In the genomic region with DNA sequence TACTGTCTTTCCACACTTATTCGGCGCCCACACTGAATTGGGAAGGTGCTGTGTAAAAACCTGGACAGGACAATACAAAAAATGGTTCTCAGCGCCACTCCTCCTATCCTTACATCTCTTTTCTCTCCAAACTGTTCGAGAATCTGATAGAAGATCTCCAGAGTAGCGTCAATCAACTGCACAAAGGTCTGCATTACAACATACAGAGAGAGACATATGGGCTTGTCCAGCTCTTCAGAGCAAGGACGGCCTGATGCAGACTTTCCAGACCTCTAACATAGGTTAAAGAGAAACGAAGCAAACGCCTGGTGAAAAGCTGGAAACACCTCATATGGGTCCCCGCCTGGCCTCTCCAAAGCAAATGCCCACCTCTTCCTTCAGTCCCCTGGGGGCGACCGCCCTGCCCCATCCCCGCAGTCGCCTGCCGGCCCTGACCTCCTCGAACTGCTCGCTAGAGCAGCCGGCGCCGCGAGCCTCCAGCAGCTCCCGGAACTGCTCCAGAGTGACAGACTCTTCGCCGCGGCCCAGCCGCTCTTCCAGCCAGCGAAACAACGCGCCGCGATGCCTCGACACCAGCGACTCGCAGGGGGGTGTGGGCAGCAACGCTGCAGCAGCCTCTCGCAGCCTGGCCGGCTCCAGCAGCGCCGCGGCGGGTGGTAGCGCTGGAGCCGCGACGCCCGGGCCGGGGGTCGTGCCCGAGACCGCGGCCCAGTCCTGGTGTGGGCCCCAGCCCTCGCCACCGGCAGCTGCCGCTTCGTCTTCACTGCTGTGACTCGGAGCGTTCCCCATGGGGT, we compare ENCODE assay signal across 8 cellular contexts. TPM values are rescaled to one million over a fixed set of nuclear protein-coding genes. Genes with fewer than 3 reads are reported as not detected.
DNase-seq lines count a peak whose midpoint lies in the region; ATAC-seq and TF ChIP-seq lines count a peak whose summit lies in the region.

No MANE protein-coding gene starts in this region.

- peak overlapping the region; percentile 100 for H3K27ac Mint-ChIP-seq in HFFc6

- POLR2A ChIA-PET in Panc1 (lab: Charles Lee) = interaction anchor here (0.6 kb wide), 1 partner anchor 415 kb away, joined by 4 read pairs; no protein-coding TSS in a partner anchor

- no peaks in the 10 kb centered on the region for H3K9me3 Mint-ChIP-seq in HFFc6

- TF ChIP-seq CTCF in GM13976 (IDR thresholded peaks at IDR 0.05; ENCODE audit: borderline replicate concordance, control extremely low read depth, extremely low read depth, insufficient read depth, missing control alignments) (no peak), HFFc6 (IDR thresholded peaks at IDR 0.05) (no peak), Panc1 (IDR thresholded peaks at IDR 0.05) (no peak), ascending aorta (IDR thresholded peaks at IDR 0.05) (no peak)

- H3K36me3 ChIP-seq in Panc1 (ENCODE audit: control insufficient read depth, insufficient read depth, low read length) = no peaks in the 10 kb centered on the region; the same call in 1 of the 2 replicates
- peaks cover 0 to 3% of the 10 kb centered on the region in 2 donors for H3K36me3 ChIP-seq in ascending aorta

- H3K27ac ChIP-seq in Panc1 (ENCODE audit: low read length) (peak overlapping the region; percentile 77), ascending aorta (peak overlapping the region; percentile 99 to 100)

- H3K4me1 Mint-ChIP-seq in HFFc6 (ENCODE audit: low read depth) = peaks cover 52% of the 10 kb centered on the region

- in situ Hi-C loops in GM13976 (cut with MboI; ENCODE audit: low sequenced_read_pairs, unreplicated experiment) = no loop called here
- in situ Hi-C loops in Panc1 (cut with HindIII; ENCODE audit: low pct_unique_long_range_greater_than_20kb, low sequenced_read_pairs) = no loop called here

- H3K9me3 ChIP-seq in Panc1 (ENCODE audit: control insufficient read depth, insufficient read depth, low read depth, low read length) (no peaks in the 10 kb centered on the region), ascending aorta (no peaks in the 10 kb centered on the region), iPS-18c (ENCODE audit: control insufficient read depth, insufficient read depth, low read length) (no peaks in the 10 kb centered on the region)

- DNase-seq in GM13976 (ENCODE audit: low spot score) (peak; percentile 52), HFFc6 (peak; percentile 25), Panc1 (ENCODE audit: low read depth, low spot score) (no peak), ascending aorta (ENCODE audit: low spot score in 2 of 2) (peak in 1 of 2 donors; percentile 70), globus pallidus (ENCODE audit: low spot score) (no peak), superior temporal gyrus (ENCODE audit: extremely low spot score) (no peak)
- DNase-seq in stimulated activated CD4-positive, alpha-beta T cell treated with anti-CD3 and anti-CD28 coated beads, Interleukin-12 subunit alpha, Interleukin-12 subunit beta, amount 100 ng/mL, for 48 hours (ENCODE audit: low read depth in 2 of 3, low spot score in 1 of 3) = peak in 2 of 3 donors; percentile 19 to 26

- H3K4me3 ChIP-seq in Panc1 (ENCODE audit: low read depth in 2 of 2, low read length in 2 of 2) (peak overlapping the region; percentile 83 to 85), ascending aorta (peak overlapping the region; percentile 91 to 96), iPS-18c (ENCODE audit: insufficient read depth, low read depth, low read length) (peak overlapping the region; percentile 90)

- ATAC-seq in Panc1 = peak; percentile 10

- no TSS peak for BruUV-seq in Panc1 (replicated peaks; lab: Mats Ljungman, UMichigan)

- CTCF ChIA-PET in Panc1 (lab: Charles Lee) = interaction anchor here (0.5 kb wide), 1 partner anchor 58 kb away, joined by 7 read pairs; no protein-coding TSS in a partner anchor

- H3K36me3 Mint-ChIP-seq in HFFc6 (ENCODE audit: low read depth) = no peaks in the 10 kb centered on the region; the same call in 1 of the 2 replicates

- peaks cover 3% of the 10 kb centered on the region for H3K27me3 Mint-ChIP-seq in HFFc6 (ENCODE audit: insufficient read depth)

- H3K4me1 ChIP-seq in Panc1 (ENCODE audit: control insufficient read depth, insufficient read depth, low read length) (peaks cover 14% of the 10 kb centered on the region), ascending aorta (peaks cover 6 to 23% of the 10 kb centered on the region in 2 donors)

- H3K27me3 ChIP-seq in Panc1 (ENCODE audit: control insufficient read depth, insufficient read depth, low read length) = no peaks in the 10 kb centered on the region
- H3K27me3 ChIP-seq in ascending aorta = no peaks in the 10 kb centered on the region

- intact Hi-C loops in Panc1 (cut with micrococcal nuclease; ENCODE audit: unreplicated experiment) (no loop called here), ascending aorta (cut with DNase I) (loop anchor here (2.0 to 10.0 kb wide), 5 partner anchors 55 to 825 kb away; partner anchors contain the start of genes ANKFY1, CAMKK1, SPAG7 and UBE2G1)

- H3K4me3 Mint-ChIP-seq in HFFc6 = peak overlapping the region; percentile 98

RNA-seq across cellular contexts. Expression of gene ZZEF1, which starts 0.5 kb away (rescaled TPM):
- total RNA-seq in HFFc6 (2021; fragmentation: NEBNext Ultra II Directional; extraction: Animal tissue kit (Norgen Biotek cat#: 25700)) = 10 to 100 TPM; 19.3 to 26.6 (median 23.1) TPM
- total RNA-seq in Panc1 (2021; ENCODE audit: unreplicated experiment) = 28.4 TPM
- 21.1 TPM for polyA plus RNA-seq in Panc1 (2012; ENCODE audit: insufficient read length)
- 67.2 TPM for total RNA-seq in ascending aorta

RNA-seq across cellular contexts. Expression of gene CYB5D2, which starts 0.7 kb away (rescaled TPM):
- 10 to 100 TPM; 12.5 to 22.2 (median 13.1) TPM for total RNA-seq in HFFc6 (2021; fragmentation: NEBNext Ultra II Directional; extraction: Animal tissue kit (Norgen Biotek cat#: 25700))
- total RNA-seq in Panc1 (2021; ENCODE audit: unreplicated experiment) (13.7 TPM), ascending aorta (17.7 TPM)
- polyA plus RNA-seq in Panc1 (2012; ENCODE audit: insufficient read length) = 22.9 TPM

Comparison
In these comparisons a context has a peak if more than half of its experiments do, and no peak if none do; other contexts are left out.
1. DNase-seq: peak in GM13976 (single experiment), HFFc6 (single experiment) and stimulated activated CD4-positive, alpha-beta T cell treated with anti-CD3 and anti-CD28 coated beads, Interleukin-12 subunit alpha, Interleukin-12 subunit beta, amount 100 ng/mL, for 48 hours (2 of 3); none in Panc1 (single experiment), globus pallidus (single experiment) and superior temporal gyrus (single experiment).
2. Peak in every context shown above with its lines, with median percentiles within 50 percentile points of each other: H3K4me3 ChIP-seq.